17 cellular contexts compared by ENCODE assay signal in genomic region chr12:42552822-42553221, GRCh38. TPM values are rescaled to one million over a fixed set of nuclear protein-coding genes. Genes with fewer than 3 reads are reported as not detected.
"Had no signal": no experiment of that assay in that cellular context is flagged by ENCODE, and none has a peak within 500 bp of the region (broad histone marks: within the 10 kb centered on the region; RNA-seq: fewer than 3 reads in every experiment).

No MANE protein-coding gene starts in this region.

- H3K27ac ChIP-seq: cardiac muscle cell, gastroesophageal sphincter, heart right ventricle, lower lobe of right lung, prostate gland, thyroid gland had no signal

- H3K36me3 ChIP-seq: gastroesophageal sphincter, lower lobe of right lung, prostate gland, thyroid gland had no signal

- H3K9me3 ChIP-seq: gastroesophageal sphincter, heart right ventricle, lower lobe of right lung, prostate gland, thyroid gland had no signal

- H3K4me3 ChIP-seq: cardiac muscle cell, gastroesophageal sphincter, heart right ventricle, lower lobe of right lung, prostate gland, thyroid gland had no signal

- H3K27me3 ChIP-seq: cardiac muscle cell, gastroesophageal sphincter, thyroid gland had no signal

- DNase-seq: activated CD4-positive, alpha-beta memory T cell treated with anti-CD3 and anti-CD28 coated beads for 36 hours; activated CD4-positive, alpha-beta T cell treated with anti-CD3 and anti-CD28 coated beads for 4 hours; activated CD8-positive, alpha-beta memory T cell treated with anti-CD3 and anti-CD28 coated beads, Interleukin-2, amount 10 ng/mL, durations not matched to agents 7 days and 5 days; activated naive CD8-positive, alpha-beta T cell treated with anti-CD3 and anti-CD28 coated beads, Interleukin-2, amount 10 ng/mL, durations not matched to agents 7 days and 5 days; amygdala; heart right ventricle; lower lobe of right lung; right cardiac atrium; stimulated activated CD4-positive, alpha-beta T cell treated with anti-CD3 and anti-CD28 coated beads, Interleukin-2, amount 100 ng/mL, for 24 hours; stimulated activated naive CD4-positive, alpha-beta T cell treated with Interleukin-2 at 50 U/mL for 16 hours; T-helper 17 cell; thyroid gland had no signal

- H3K9me3 Mint-ChIP-seq: activated CD4-positive, alpha-beta memory T cell treated with anti-CD3 and anti-CD28 coated beads for 36 hours; activated naive CD8-positive, alpha-beta T cell treated with anti-CD3 and anti-CD28 coated beads, Interleukin-2, amount 10 ng/mL, durations not matched to agents 7 days and 5 days; natural killer cell treated with Interleukin-12 subunit alpha and Interleukin-12 subunit beta and Interleukin-15 and Interleukin-18, amount 100 ng/mL, for 72 hours had no signal

- H3K4me1 ChIP-seq: gastroesophageal sphincter, lower lobe of right lung, prostate gland, thyroid gland had no signal

- H3K36me3 Mint-ChIP-seq: activated CD4-positive, alpha-beta memory T cell treated with anti-CD3 and anti-CD28 coated beads for 36 hours; activated CD8-positive, alpha-beta memory T cell treated with anti-CD3 and anti-CD28 coated beads, Interleukin-2, amount 10 ng/mL, durations not matched to agents 7 days and 5 days; activated naive CD8-positive, alpha-beta T cell treated with anti-CD3 and anti-CD28 coated beads, Interleukin-2, amount 10 ng/mL, durations not matched to agents 7 days and 5 days; natural killer cell treated with Interleukin-12 subunit alpha and Interleukin-12 subunit beta and Interleukin-15 and Interleukin-18, amount 100 ng/mL, for 72 hours had no signal

- H3K27ac Mint-ChIP-seq: activated CD4-positive, alpha-beta memory T cell treated with anti-CD3 and anti-CD28 coated beads for 36 hours; activated CD8-positive, alpha-beta memory T cell treated with anti-CD3 and anti-CD28 coated beads, Interleukin-2, amount 10 ng/mL, durations not matched to agents 7 days and 5 days; activated naive CD8-positive, alpha-beta T cell treated with anti-CD3 and anti-CD28 coated beads, Interleukin-2, amount 10 ng/mL, durations not matched to agents 7 days and 5 days; natural killer cell treated with Interleukin-12 subunit alpha and Interleukin-12 subunit beta and Interleukin-15 and Interleukin-18, amount 100 ng/mL, for 72 hours; T-helper 17 cell had no signal

- ATAC-seq: activated CD8-positive, alpha-beta memory T cell treated with anti-CD3 and anti-CD28 coated beads, Interleukin-2, amount 10 ng/mL, durations not matched to agents 7 days and 5 days; esophagus mucosa; gastroesophageal sphincter; heart right ventricle; lower lobe of right lung; natural killer cell treated with Interleukin-12 subunit alpha and Interleukin-12 subunit beta and Interleukin-15 and Interleukin-18, amount 100 ng/mL, for 72 hours; right cardiac atrium; T-helper 17 cell had no signal

- H3K4me3 Mint-ChIP-seq: activated CD4-positive, alpha-beta memory T cell treated with anti-CD3 and anti-CD28 coated beads for 36 hours; activated CD8-positive, alpha-beta memory T cell treated with anti-CD3 and anti-CD28 coated beads, Interleukin-2, amount 10 ng/mL, durations not matched to agents 7 days and 5 days; activated naive CD8-positive, alpha-beta T cell treated with anti-CD3 and anti-CD28 coated beads, Interleukin-2, amount 10 ng/mL, durations not matched to agents 7 days and 5 days; natural killer cell treated with Interleukin-12 subunit alpha and Interleukin-12 subunit beta and Interleukin-15 and Interleukin-18, amount 100 ng/mL, for 72 hours; T-helper 17 cell had no signal

- H3K4me1 Mint-ChIP-seq: activated CD8-positive, alpha-beta memory T cell treated with anti-CD3 and anti-CD28 coated beads, Interleukin-2, amount 10 ng/mL, durations not matched to agents 7 days and 5 days; activated naive CD8-positive, alpha-beta T cell treated with anti-CD3 and anti-CD28 coated beads, Interleukin-2, amount 10 ng/mL, durations not matched to agents 7 days and 5 days; T-helper 17 cell had no signal

RNA-seq across cellular contexts. Expression of gene PRICKLE1, which starts 36.7 kb away (rescaled TPM):
- total RNA-seq: activated CD4-positive, alpha-beta memory T cell treated with anti-CD3 and anti-CD28 coated beads for 36 hours; natural killer cell treated with Interleukin-12 subunit alpha and Interleukin-12 subunit beta and Interleukin-15 and Interleukin-18, amount 100 ng/mL, for 72 hours had no signal
